ENCODE assay signal across 15 cellular contexts in the genomic region with DNA sequence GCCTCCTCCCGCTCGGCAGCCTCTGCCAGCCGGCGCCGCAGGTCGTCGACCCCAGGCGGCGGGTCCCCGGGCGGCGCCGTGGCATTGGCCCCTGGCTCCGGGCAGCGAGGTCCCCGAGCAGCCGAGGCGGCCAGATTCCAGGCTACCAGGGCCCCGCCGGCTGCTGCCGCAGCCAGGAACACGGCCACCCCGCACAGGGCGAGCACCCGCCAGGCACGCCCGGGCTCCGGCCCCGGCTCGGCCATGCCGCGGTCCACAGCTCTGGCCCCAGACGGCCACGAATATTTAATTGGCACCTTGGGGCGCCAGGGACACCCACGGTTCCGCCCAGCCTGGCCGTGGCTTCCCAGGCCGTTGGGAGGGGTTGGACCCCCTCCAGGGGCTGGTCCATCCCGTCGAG. TPM values are rescaled to one million over a fixed set of nuclear protein-coding genes. Genes with fewer than 3 reads are reported as not detected.
A peak's percentile ranks its signal among the peaks of the same experiment; 100 is the strongest.
DNase-seq lines count a peak whose midpoint lies in the region; ATAC-seq and TF ChIP-seq lines count a peak whose summit lies in the region.
"Had no signal": no experiment of that assay in that cellular context is flagged by ENCODE, and none has a peak within 500 bp of the region (broad histone marks: within the 10 kb centered on the region; RNA-seq: fewer than 3 reads in every experiment).

A gene with protein sequence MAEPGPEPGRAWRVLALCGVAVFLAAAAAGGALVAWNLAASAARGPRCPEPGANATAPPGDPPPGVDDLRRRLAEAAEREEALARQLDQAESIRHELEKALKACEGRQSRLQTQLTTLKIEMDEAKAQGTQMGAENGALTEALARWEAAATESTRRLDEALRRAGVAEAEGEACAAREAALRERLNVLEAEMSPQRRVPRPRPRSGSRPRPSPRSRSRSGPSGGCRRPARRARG (minus strand): TSS at position 283 of the 400 bp plus-strand sequence. CDS start 38 bp downstream, at position 245.

- peaks cover 0 to 2% of the 10 kb centered on the region in 2 donors for H3K27me3 Mint-ChIP-seq in CD8-positive, alpha-beta memory T cell
- H3K27me3 Mint-ChIP-seq in activated CD8-positive, alpha-beta T cell treated with anti-CD3 and anti-CD28 coated beads for 36 hours, result peaks cover 5% of the 10 kb centered on the region
- H3K27me3 Mint-ChIP-seq in naive thymus-derived CD8-positive, alpha-beta T cell, result no peaks in the 10 kb centered on the region
- H3K27me3 Mint-ChIP-seq in Calu3 (ENCODE audit: unreplicated experiment), result no peaks in the 10 kb centered on the region

- peaks cover 8 to 30% (median 20%) of the 10 kb centered on the region in 11 experiments; a peak in 15 of 22 replicates for H3K36me3 ChIP-seq in BLaER1 treated with 17β-estradiol and CSF1 and Interleukin-3, amounts not matched to agents 10 nM and 100 nM
- no peaks in the 10 kb centered on the region for H3K36me3 ChIP-seq in CD8-positive, alpha-beta memory T cell (ENCODE audit: insufficient read depth, low read length)
- H3K36me3 ChIP-seq: thoracic aorta had no signal

- 0 out of 22 replicates have a peak, but pooled peaks cover 0 to 7% (median 0%) of the 10 kb centered on the region in 11 experiments for H4K20me1 ChIP-seq in BLaER1 treated with 17β-estradiol and CSF1 and Interleukin-3, amounts not matched to agents 10 nM and 100 nM

- H3K4me3 ChIP-seq in BLaER1 treated with 17β-estradiol and CSF1 and Interleukin-3, amounts not matched to agents 10 nM and 100 nM, result no peak within 1 kb of the TSS
- no peak within 1 kb of the TSS for H3K4me3 ChIP-seq in CD8-positive, alpha-beta memory T cell (ENCODE audit: low read length)
- H3K4me3 ChIP-seq: psoas muscle, thoracic aorta had no signal

- H3K9me3 Mint-ChIP-seq in CD8-positive, alpha-beta memory T cell, result peaks cover 0 to 2% (median 0%) of the 10 kb centered on the region in 5 donors
- H3K9me3 Mint-ChIP-seq in activated CD8-positive, alpha-beta T cell treated with anti-CD3 and anti-CD28 coated beads for 36 hours, result peaks cover 3% of the 10 kb centered on the region
- H3K9me3 Mint-ChIP-seq in naive thymus-derived CD8-positive, alpha-beta T cell, result peaks cover 0 to 3% (median 0%) of the 10 kb centered on the region in 9 donors
- H3K9me3 Mint-ChIP-seq in Calu3 (ENCODE audit: low read depth, unreplicated experiment), result no peaks in the 10 kb centered on the region

- no TSS peak for BruUV-seq in Calu3 (replicated peaks; lab: Mats Ljungman, UMichigan)

- peak within 1 kb of the TSS in 4 of 11 experiments; percentile 4 to 21 (median 14); a peak in 2 of 22 replicates for H3K9ac ChIP-seq in BLaER1 treated with 17β-estradiol and CSF1 and Interleukin-3, amounts not matched to agents 10 nM and 100 nM

- H3K4me2 ChIP-seq in BLaER1 treated with 17β-estradiol and CSF1 and Interleukin-3, amounts not matched to agents 10 nM and 100 nM, result peak within 1 kb of the TSS; percentile 32 to 100 (median 54); a peak in 21 of 22 replicates

- intact Hi-C loops in activated CD8-positive, alpha-beta T cell treated with anti-CD3 and anti-CD28 coated beads for 36 hours (cut with micrococcal nuclease), result no loop called here
- intact Hi-C loops in Calu3 (cut with micrococcal nuclease; ENCODE audit: unreplicated experiment), result no loop called here

- H3K9me3 ChIP-seq in BLaER1 treated with 17β-estradiol and CSF1 and Interleukin-3, amounts not matched to agents 10 nM and 100 nM (replicated peaks in 1 of 11), result peaks cover 0 to 9% (median 6%) of the 10 kb centered on the region in 11 experiments; a peak in 9 of 22 replicates
- H3K9me3 ChIP-seq in CD8-positive, alpha-beta memory T cell (ENCODE audit: low read length), result no peaks in the 10 kb centered on the region
- H3K9me3 ChIP-seq: thoracic aorta had no signal

- ATAC-seq in activated CD8-positive, alpha-beta T cell treated with anti-CD3 and anti-CD28 coated beads for 36 hours, result no peak
- ATAC-seq in naive thymus-derived CD8-positive, alpha-beta T cell, result no peak
- ATAC-seq in GM18511 (IDR thresholded peaks at IDR 0.05; ENCODE audit: unreplicated experiment) (no peak), HG03439 (IDR thresholded peaks at IDR 0.05; ENCODE audit: unreplicated experiment) (no peak)

- CTCF ChIA-PET in CD8-positive, alpha-beta memory T cell (lab: Charles Lee), result no interaction called here
- CTCF ChIA-PET in activated CD8-positive, alpha-beta T cell treated with anti-CD3 and anti-CD28 coated beads for 36 hours (lab: Charles Lee), result interaction anchor here (1.1 to 2.2 kb wide), 6 partner anchors 8 to 103 kb away, joined by 3 to 17 read pairs (median 8); a partner anchor contains a TSS
- CTCF ChIA-PET in Calu3 (lab: Charles Lee), result no interaction called here

- TF ChIP-seq CTCF in activated CD8-positive, alpha-beta T cell treated with anti-CD3 and anti-CD28 coated beads for 36 hours (IDR thresholded peaks at IDR 0.05), result no peak
- TF ChIP-seq CTCF in Calu3 (IDR thresholded peaks at IDR 0.05; ENCODE audit: unreplicated experiment), result no peak

- H3K4me1 ChIP-seq in BLaER1 treated with 17β-estradiol and CSF1 and Interleukin-3, amounts not matched to agents 10 nM and 100 nM, result peaks cover 38 to 58% (median 47%) of the 10 kb centered on the region in 10 experiments
- H3K4me1 ChIP-seq in CD8-positive, alpha-beta memory T cell (ENCODE audit: insufficient read depth, low read length), result peaks cover 20% of the 10 kb centered on the region

- no peak for DNase-seq in CD8-positive, alpha-beta memory T cell
- DNase-seq in activated CD8-positive, alpha-beta T cell treated with anti-CD3 and anti-CD28 coated beads for 36 hours, result no peak
- DNase-seq in naive thymus-derived CD8-positive, alpha-beta T cell, result no peak
- no peak for DNase-seq in Calu3
- DNase-seq: NCI-H2171 treated with DMSO at 0.1 percent for 48 hours, psoas muscle, Right ventricle myocardium superior, T-helper 9 cell had no signal

- H3K27ac Mint-ChIP-seq in CD8-positive, alpha-beta memory T cell, result peak within 1 kb of the TSS in 6 of 8 donors; percentile 51 to 90 (median 68)
- peak within 1 kb of the TSS; percentile 77 for H3K27ac Mint-ChIP-seq in activated CD8-positive, alpha-beta T cell treated with anti-CD3 and anti-CD28 coated beads for 36 hours
- peak within 1 kb of the TSS in 9 of 10 donors; percentile 44 to 84 (median 71) for H3K27ac Mint-ChIP-seq in naive thymus-derived CD8-positive, alpha-beta T cell
- no peak within 1 kb of the TSS for H3K27ac Mint-ChIP-seq in Calu3 (ENCODE audit: unreplicated experiment)

- H3K4me3 Mint-ChIP-seq in CD8-positive, alpha-beta memory T cell, result no peak within 1 kb of the TSS
- H3K4me3 Mint-ChIP-seq in activated CD8-positive, alpha-beta T cell treated with anti-CD3 and anti-CD28 coated beads for 36 hours, result peak within 1 kb of the TSS; percentile 44
- peak within 1 kb of the TSS in 5 of 10 donors; percentile 7 to 45 (median 34) for H3K4me3 Mint-ChIP-seq in naive thymus-derived CD8-positive, alpha-beta T cell
- H3K4me3 Mint-ChIP-seq in Calu3 (ENCODE audit: low read depth, unreplicated experiment), result no peak within 1 kb of the TSS

- peaks cover 15 to 29% (median 20%) of the 10 kb centered on the region in 3 donors for H3K4me1 Mint-ChIP-seq in CD8-positive, alpha-beta memory T cell
- peaks cover 17% of the 10 kb centered on the region for H3K4me1 Mint-ChIP-seq in activated CD8-positive, alpha-beta T cell treated with anti-CD3 and anti-CD28 coated beads for 36 hours (ENCODE audit: low read depth)
- H3K4me1 Mint-ChIP-seq in naive thymus-derived CD8-positive, alpha-beta T cell, result peaks cover 11 to 29% (median 25%) of the 10 kb centered on the region in 4 donors
- no peaks in the 10 kb centered on the region for H3K4me1 Mint-ChIP-seq in Calu3 (ENCODE audit: low read depth, unreplicated experiment)

- POLR2A ChIA-PET in CD8-positive, alpha-beta memory T cell (lab: Charles Lee), result no interaction called here
- POLR2A ChIA-PET in activated CD8-positive, alpha-beta T cell treated with anti-CD3 and anti-CD28 coated beads for 36 hours (lab: Charles Lee), result interaction anchor here (0.5 to 1.7 kb wide), 6 partner anchors 10 to 159 kb away, joined by 3 to 4 read pairs (median 3); a partner anchor contains a TSS
- POLR2A ChIA-PET in naive thymus-derived CD8-positive, alpha-beta T cell (lab: Charles Lee), result interaction anchor here (0.6 to 3.0 kb wide), 3 partner anchors 9 to 696 kb away, joined by 3 to 11 read pairs (median 3); a partner anchor contains a TSS

- peaks cover 10 to 19% (median 15%) of the 10 kb centered on the region in 11 experiments; a peak in 20 of 22 replicates for H3K27me3 ChIP-seq in BLaER1 treated with 17β-estradiol and CSF1 and Interleukin-3, amounts not matched to agents 10 nM and 100 nM
- no peaks in the 10 kb centered on the region for H3K27me3 ChIP-seq in CD8-positive, alpha-beta memory T cell (ENCODE audit: insufficient read depth, low read length, poor library complexity, severe bottlenecking)

- peaks cover 0 to 4% (median 0%) of the 10 kb centered on the region in 3 donors for H3K36me3 Mint-ChIP-seq in CD8-positive, alpha-beta memory T cell
- H3K36me3 Mint-ChIP-seq in activated CD8-positive, alpha-beta T cell treated with anti-CD3 and anti-CD28 coated beads for 36 hours (ENCODE audit: low read depth), result peaks cover 2% of the 10 kb centered on the region
- no peaks in the 10 kb centered on the region for H3K36me3 Mint-ChIP-seq in naive thymus-derived CD8-positive, alpha-beta T cell
- H3K36me3 Mint-ChIP-seq in Calu3 (ENCODE audit: insufficient read depth, unreplicated experiment), result no peaks in the 10 kb centered on the region

- H3K27ac ChIP-seq in BLaER1 treated with 17β-estradiol and CSF1 and Interleukin-3, amounts not matched to agents 10 nM and 100 nM, result peak within 1 kb of the TSS in 3 of 11 experiments; percentile 46 to 56 (median 49); a peak in 5 of 22 replicates
- no peak within 1 kb of the TSS for H3K27ac ChIP-seq in CD8-positive, alpha-beta memory T cell (ENCODE audit: low read depth, low read length)
- H3K27ac ChIP-seq: C4-2B, psoas muscle, thoracic aorta had no signal

RNA-seq across cellular contexts. Expression of the gene that starts here (rescaled TPM):
- total RNA-seq in CD8-positive, alpha-beta memory T cell, result 1 to 10 TPM; 1.1 to 1.5 TPM
- polyA plus RNA-seq in CD8-positive, alpha-beta memory T cell, result not detected
- total RNA-seq in activated CD8-positive, alpha-beta T cell treated with anti-CD3 and anti-CD28 coated beads for 36 hours, result 1 to 10 TPM in 1 of 2 experiments, under 1 TPM in 1; 0.78 to 1.3 TPM
- 1 to 10 TPM; 2.4 to 3.4 TPM for total RNA-seq in naive thymus-derived CD8-positive, alpha-beta T cell
- not detected for polyA plus RNA-seq in naive thymus-derived CD8-positive, alpha-beta T cell
- total RNA-seq in Calu3 (2022), result not detected in 2 replicates
- total RNA-seq: Right ventricle myocardium superior, thoracic aorta had no signal
- polyA plus RNA-seq: adipose tissue, esophagus had no signal
